ENCODE assay signal across 1 cellular context in genomic region chr19:53045536-53045935, GRCh38.
TF ChIP-seq lines count a peak whose summit lies in the region.

No MANE protein-coding gene starts in this region.

TF ChIP-seq in GM23338, 12 proteins besides CTCF, POLR2A, EP300 and RAD21 (continued from another document):
- TF ChIP-seq, protein P1, sequence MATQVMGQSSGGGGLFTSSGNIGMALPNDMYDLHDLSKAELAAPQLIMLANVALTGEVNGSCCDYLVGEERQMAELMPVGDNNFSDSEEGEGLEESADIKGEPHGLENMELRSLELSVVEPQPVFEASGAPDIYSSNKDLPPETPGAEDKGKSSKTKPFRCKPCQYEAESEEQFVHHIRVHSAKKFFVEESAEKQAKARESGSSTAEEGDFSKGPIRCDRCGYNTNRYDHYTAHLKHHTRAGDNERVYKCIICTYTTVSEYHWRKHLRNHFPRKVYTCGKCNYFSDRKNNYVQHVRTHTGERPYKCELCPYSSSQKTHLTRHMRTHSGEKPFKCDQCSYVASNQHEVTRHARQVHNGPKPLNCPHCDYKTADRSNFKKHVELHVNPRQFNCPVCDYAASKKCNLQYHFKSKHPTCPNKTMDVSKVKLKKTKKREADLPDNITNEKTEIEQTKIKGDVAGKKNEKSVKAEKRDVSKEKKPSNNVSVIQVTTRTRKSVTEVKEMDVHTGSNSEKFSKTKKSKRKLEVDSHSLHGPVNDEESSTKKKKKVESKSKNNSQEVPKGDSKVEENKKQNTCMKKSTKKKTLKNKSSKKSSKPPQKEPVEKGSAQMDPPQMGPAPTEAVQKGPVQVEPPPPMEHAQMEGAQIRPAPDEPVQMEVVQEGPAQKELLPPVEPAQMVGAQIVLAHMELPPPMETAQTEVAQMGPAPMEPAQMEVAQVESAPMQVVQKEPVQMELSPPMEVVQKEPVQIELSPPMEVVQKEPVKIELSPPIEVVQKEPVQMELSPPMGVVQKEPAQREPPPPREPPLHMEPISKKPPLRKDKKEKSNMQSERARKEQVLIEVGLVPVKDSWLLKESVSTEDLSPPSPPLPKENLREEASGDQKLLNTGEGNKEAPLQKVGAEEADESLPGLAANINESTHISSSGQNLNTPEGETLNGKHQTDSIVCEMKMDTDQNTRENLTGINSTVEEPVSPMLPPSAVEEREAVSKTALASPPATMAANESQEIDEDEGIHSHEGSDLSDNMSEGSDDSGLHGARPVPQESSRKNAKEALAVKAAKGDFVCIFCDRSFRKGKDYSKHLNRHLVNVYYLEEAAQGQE (IDR thresholded peaks at IDR 0.05; ENCODE audit: unreplicated experiment), result no peak
- TF ChIP-seq NANOG (IDR thresholded peaks at IDR 0.05; ENCODE audit: borderline replicate concordance), result no peak
- TF ChIP-seq, protein P2, sequence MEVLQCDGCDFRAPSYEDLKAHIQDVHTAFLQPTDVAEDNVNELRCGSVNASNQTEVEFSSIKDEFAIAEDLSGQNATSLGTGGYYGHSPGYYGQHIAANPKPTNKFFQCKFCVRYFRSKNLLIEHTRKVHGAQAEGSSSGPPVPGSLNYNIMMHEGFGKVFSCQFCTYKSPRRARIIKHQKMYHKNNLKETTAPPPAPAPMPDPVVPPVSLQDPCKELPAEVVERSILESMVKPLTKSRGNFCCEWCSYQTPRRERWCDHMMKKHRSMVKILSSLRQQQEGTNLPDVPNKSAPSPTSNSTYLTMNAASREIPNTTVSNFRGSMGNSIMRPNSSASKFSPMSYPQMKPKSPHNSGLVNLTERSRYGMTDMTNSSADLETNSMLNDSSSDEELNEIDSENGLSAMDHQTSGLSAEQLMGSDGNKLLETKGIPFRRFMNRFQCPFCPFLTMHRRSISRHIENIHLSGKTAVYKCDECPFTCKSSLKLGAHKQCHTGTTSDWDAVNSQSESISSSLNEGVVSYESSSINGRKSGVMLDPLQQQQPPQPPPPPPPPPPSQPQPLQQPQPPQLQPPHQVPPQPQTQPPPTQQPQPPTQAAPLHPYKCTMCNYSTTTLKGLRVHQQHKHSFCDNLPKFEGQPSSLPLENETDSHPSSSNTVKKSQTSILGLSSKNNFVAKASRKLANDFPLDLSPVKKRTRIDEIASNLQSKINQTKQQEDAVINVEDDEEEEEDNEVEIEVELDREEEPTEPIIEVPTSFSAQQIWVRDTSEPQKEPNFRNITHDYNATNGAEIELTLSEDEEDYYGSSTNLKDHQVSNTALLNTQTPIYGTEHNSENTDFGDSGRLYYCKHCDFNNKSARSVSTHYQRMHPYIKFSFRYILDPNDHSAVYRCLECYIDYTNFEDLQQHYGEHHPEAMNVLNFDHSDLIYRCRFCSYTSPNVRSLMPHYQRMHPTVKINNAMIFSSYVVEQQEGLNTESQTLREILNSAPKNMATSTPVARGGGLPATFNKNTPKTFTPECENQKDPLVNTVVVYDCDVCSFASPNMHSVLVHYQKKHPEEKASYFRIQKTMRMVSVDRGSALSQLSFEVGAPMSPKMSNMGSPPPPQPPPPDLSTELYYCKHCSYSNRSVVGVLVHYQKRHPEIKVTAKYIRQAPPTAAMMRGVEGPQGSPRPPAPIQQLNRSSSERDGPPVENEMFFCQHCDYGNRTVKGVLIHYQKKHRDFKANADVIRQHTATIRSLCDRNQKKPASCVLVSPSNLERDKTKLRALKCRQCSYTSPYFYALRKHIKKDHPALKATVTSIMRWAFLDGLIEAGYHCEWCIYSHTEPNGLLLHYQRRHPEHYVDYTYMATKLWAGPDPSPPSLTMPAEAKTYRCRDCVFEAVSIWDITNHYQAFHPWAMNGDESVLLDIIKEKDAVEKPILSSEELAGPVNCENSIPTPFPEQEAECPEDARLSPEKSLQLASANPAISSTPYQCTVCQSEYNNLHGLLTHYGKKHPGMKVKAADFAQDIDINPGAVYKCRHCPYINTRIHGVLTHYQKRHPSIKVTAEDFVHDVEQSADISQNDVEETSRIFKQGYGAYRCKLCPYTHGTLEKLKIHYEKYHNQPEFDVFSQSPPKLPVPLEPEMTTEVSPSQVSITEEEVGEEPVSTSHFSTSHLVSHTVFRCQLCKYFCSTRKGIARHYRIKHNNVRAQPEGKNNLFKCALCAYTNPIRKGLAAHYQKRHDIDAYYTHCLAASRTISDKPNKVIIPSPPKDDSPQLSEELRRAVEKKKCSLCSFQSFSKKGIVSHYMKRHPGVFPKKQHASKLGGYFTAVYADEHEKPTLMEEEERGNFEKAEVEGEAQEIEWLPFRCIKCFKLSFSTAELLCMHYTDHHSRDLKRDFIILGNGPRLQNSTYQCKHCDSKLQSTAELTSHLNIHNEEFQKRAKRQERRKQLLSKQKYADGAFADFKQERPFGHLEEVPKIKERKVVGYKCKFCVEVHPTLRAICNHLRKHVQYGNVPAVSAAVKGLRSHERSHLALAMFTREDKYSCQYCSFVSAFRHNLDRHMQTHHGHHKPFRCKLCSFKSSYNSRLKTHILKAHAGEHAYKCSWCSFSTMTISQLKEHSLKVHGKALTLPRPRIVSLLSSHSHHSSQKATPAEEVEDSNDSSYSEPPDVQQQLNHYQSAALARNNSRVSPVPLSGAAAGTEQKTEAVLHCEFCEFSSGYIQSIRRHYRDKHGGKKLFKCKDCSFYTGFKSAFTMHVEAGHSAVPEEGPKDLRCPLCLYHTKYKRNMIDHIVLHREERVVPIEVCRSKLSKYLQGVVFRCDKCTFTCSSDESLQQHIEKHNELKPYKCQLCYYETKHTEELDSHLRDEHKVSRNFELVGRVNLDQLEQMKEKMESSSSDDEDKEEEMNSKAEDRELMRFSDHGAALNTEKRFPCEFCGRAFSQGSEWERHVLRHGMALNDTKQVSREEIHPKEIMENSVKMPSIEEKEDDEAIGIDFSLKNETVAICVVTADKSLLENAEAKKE (CRISPR knock-in tag; IDR thresholded peaks at IDR 0.05), result no peak
